In genomic region chr4:56958111-56958517, GRCh38 we compare ENCODE assay signal across 1 cellular context.
TF ChIP-seq lines count a peak whose summit lies in the region.

No MANE protein-coding gene starts in this region.

TF ChIP-seq in endothelial cell of umbilical vein, 7 proteins besides CTCF, POLR2A, EP300 and RAD21 (continued from another document):
- TF ChIP-seq POLR2AphosphoS5 (IDR thresholded peaks at IDR 0.05; ENCODE audit: insufficient read depth, low read depth, low read length): peak; percentile 50
